In the genomic region with DNA sequence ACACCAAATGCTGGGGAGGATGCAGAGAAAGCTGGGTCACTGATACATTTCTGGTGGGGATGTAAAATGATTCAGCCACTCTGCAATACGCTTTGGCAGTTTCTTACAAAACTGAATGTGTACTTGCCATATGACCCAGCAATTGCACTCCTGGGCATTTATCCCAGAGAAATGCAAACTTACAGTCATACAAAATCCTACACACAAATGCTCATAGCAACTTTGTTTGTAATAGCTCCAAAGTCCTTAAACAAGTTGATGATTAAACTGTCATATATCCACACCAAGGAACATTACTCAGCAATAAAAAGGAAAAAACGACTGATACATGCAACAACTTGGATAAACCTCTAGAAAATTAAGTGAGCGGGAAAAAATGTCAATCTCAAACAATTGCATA, we compare ENCODE assay signal across 23 cellular contexts. TPM values are rescaled to one million over a fixed set of nuclear protein-coding genes. Genes with fewer than 3 reads are reported as not detected.
A peak's percentile ranks its signal among the peaks of the same experiment; 100 is the strongest.
DNase-seq lines count a peak whose midpoint lies in the region; ATAC-seq and TF ChIP-seq lines count a peak whose summit lies in the region.
"Had no signal": no experiment of that assay in that cellular context is flagged by ENCODE, and none has a peak within 500 bp of the region (broad histone marks: within the 10 kb centered on the region; RNA-seq: fewer than 3 reads in every experiment).

No MANE protein-coding gene starts in this region.

- TF ChIP-seq CTCF in colonic mucosa (IDR thresholded peaks at IDR 0.05) (no peak), omental fat pad (IDR thresholded peaks at IDR 0.05) (no peak)

- no peaks in the 10 kb centered on the region for H3K9me3 ChIP-seq in colonic mucosa
- H3K9me3 ChIP-seq: body of pancreas, tibial nerve had no signal

- no peaks in the 10 kb centered on the region for H3K27me3 Mint-ChIP-seq in activated T-helper 17 cell treated with anti-CD3 and anti-CD28 coated beads, Interleukin-2, amount 50 U/mL, for 72 hours
- H3K27me3 Mint-ChIP-seq: activated naive CD4-positive, alpha-beta T cell treated with anti-CD3 and anti-CD28 coated beads, Interleukin-2, amount 10 ng/mL, durations not matched to agents 7 days and 5 days had no signal

- H3K79me2 ChIP-seq in ACC112 (ENCODE audit: control insufficient read depth, insufficient read depth, low read length, unreplicated experiment): peaks cover 75% of the 10 kb centered on the region

- H3K4me3 Mint-ChIP-seq in activated T-helper 17 cell treated with anti-CD3 and anti-CD28 coated beads, Interleukin-2, amount 50 U/mL, for 72 hours: no peak overlapping the region
- H3K4me3 Mint-ChIP-seq: activated naive CD4-positive, alpha-beta T cell treated with anti-CD3 and anti-CD28 coated beads, Interleukin-2, amount 10 ng/mL, durations not matched to agents 7 days and 5 days; IgD-negative memory B cell; stimulated activated naive B cell treated with anti-CD40 and anti-IgM and Interleukin-4, amounts not matched to agents 10 μg/mL and 1 μg/mL and 100 μg/mL, for 72 hours had no signal

- H3K9me3 Mint-ChIP-seq in activated T-helper 17 cell treated with anti-CD3 and anti-CD28 coated beads, Interleukin-2, amount 50 U/mL, for 72 hours: no peaks in the 10 kb centered on the region
- H3K9me3 Mint-ChIP-seq: activated naive CD4-positive, alpha-beta T cell treated with anti-CD3 and anti-CD28 coated beads, Interleukin-2, amount 10 ng/mL, durations not matched to agents 7 days and 5 days; IgD-negative memory B cell; stimulated activated naive B cell treated with anti-CD40 and anti-IgM and Interleukin-4, amounts not matched to agents 10 μg/mL and 1 μg/mL and 100 μg/mL, for 72 hours had no signal

- H2AFZ ChIP-seq in ACC112 (ENCODE audit: low read length, unreplicated experiment): no peak overlapping the region

- H3K36me3 Mint-ChIP-seq in activated T-helper 17 cell treated with anti-CD3 and anti-CD28 coated beads, Interleukin-2, amount 50 U/mL, for 72 hours (ENCODE audit: low read depth): no peaks in the 10 kb centered on the region
- H3K36me3 Mint-ChIP-seq: activated naive CD4-positive, alpha-beta T cell treated with anti-CD3 and anti-CD28 coated beads, Interleukin-2, amount 10 ng/mL, durations not matched to agents 7 days and 5 days; IgD-negative memory B cell; stimulated activated naive B cell treated with anti-CD40 and anti-IgM and Interleukin-4, amounts not matched to agents 10 μg/mL and 1 μg/mL and 100 μg/mL, for 72 hours had no signal

- ATAC-seq in left lobe of liver: peak; percentile 3
- no peak for ATAC-seq in omental fat pad (ENCODE audit: low FRiP score)
- no peak for ATAC-seq in activated T-helper 17 cell treated with anti-CD3 and anti-CD28 coated beads, Interleukin-2, amount 50 U/mL, for 72 hours (replicated peaks)
- no peak for ATAC-seq in GM19035 (IDR thresholded peaks at IDR 0.05; ENCODE audit: unreplicated experiment)
- ATAC-seq: body of pancreas; Right ventricle myocardium inferior; stimulated activated naive B cell treated with anti-CD40 and anti-IgM and Interleukin-4, amounts not matched to agents 10 μg/mL and 1 μg/mL and 100 μg/mL, for 72 hours had no signal

- H3K36me3 ChIP-seq in ACC112 (ENCODE audit: insufficient read depth, low read length): no peaks in the 10 kb centered on the region
- H3K36me3 ChIP-seq in colonic mucosa: no peaks in the 10 kb centered on the region
- H3K36me3 ChIP-seq: tibial nerve had no signal

- H3K4me1 ChIP-seq in ACC112 (ENCODE audit: control insufficient read depth, insufficient read depth, low read length, unreplicated experiment): peaks cover 52% of the 10 kb centered on the region
- no peaks in the 10 kb centered on the region for H3K4me1 ChIP-seq in colonic mucosa
- H3K4me1 ChIP-seq: body of pancreas had no signal

- no peak overlapping the region for H3K27ac Mint-ChIP-seq in activated T-helper 17 cell treated with anti-CD3 and anti-CD28 coated beads, Interleukin-2, amount 50 U/mL, for 72 hours
- H3K27ac Mint-ChIP-seq: activated naive CD4-positive, alpha-beta T cell treated with anti-CD3 and anti-CD28 coated beads, Interleukin-2, amount 10 ng/mL, durations not matched to agents 7 days and 5 days; IgD-negative memory B cell; stimulated activated naive B cell treated with anti-CD40 and anti-IgM and Interleukin-4, amounts not matched to agents 10 μg/mL and 1 μg/mL and 100 μg/mL, for 72 hours had no signal

- intact Hi-C loops in colonic mucosa (cut with DNase I): no loop called here

- H3K4me1 Mint-ChIP-seq in activated T-helper 17 cell treated with anti-CD3 and anti-CD28 coated beads, Interleukin-2, amount 50 U/mL, for 72 hours: no peaks in the 10 kb centered on the region
- H3K4me1 Mint-ChIP-seq: activated naive CD4-positive, alpha-beta T cell treated with anti-CD3 and anti-CD28 coated beads, Interleukin-2, amount 10 ng/mL, durations not matched to agents 7 days and 5 days; IgD-negative memory B cell; stimulated activated naive B cell treated with anti-CD40 and anti-IgM and Interleukin-4, amounts not matched to agents 10 μg/mL and 1 μg/mL and 100 μg/mL, for 72 hours had no signal

- H3K4me3 ChIP-seq in ACC112 (ENCODE audit: low read depth, low read length) (no peak overlapping the region), colonic mucosa (no peak overlapping the region)
- H3K4me3 ChIP-seq: body of pancreas, tibial nerve had no signal

- H3K27me3 ChIP-seq in ACC112 (ENCODE audit: insufficient read depth, low read length) (no peaks in the 10 kb centered on the region), colonic mucosa (no peaks in the 10 kb centered on the region)
- H3K27me3 ChIP-seq: body of pancreas had no signal

- peak; percentile 26 for DNase-seq in M059J (ENCODE audit: low read depth)
- peak; percentile 27 for DNase-seq in colonic mucosa
- no peak for DNase-seq in left lobe of liver (ENCODE audit: low spot score)
- no peak for DNase-seq in omental fat pad (ENCODE audit: low spot score)
- DNase-seq in activated naive CD4-positive, alpha-beta T cell (lab: John Stamatoyannopoulos, UW): no peak
- DNase-seq: activated CD4-positive, alpha-beta T cell treated with anti-CD3 and anti-CD28 coated beads, Interleukin-2, amount 50 U/mL, for 48 hours; activated naive CD4-positive, alpha-beta T cell treated with anti-CD3 and anti-CD28 coated beads, Interleukin-2, amount 10 ng/mL, durations not matched to agents 7 days and 5 days; body of pancreas; DND-41; H7; hippocampal formation; kidney; mesendoderm; MV-4-11; NCI-H2081; NCI-H510A; stimulated activated naive B cell treated with anti-CD40 and anti-IgM and Interleukin-4, amounts not matched to agents 10 μg/mL and 1 μg/mL and 100 μg/mL, for 72 hours had no signal

- H3K9ac ChIP-seq in colonic mucosa (ENCODE audit: low read depth in 2 of 2, low read length in 2 of 2): no peak overlapping the region

- H3K27ac ChIP-seq in ACC112 (ENCODE audit: low read depth, low read length) (peak overlapping the region; percentile 71), colonic mucosa (peak overlapping the region; percentile 19)
- H3K27ac ChIP-seq: body of pancreas, tibial nerve had no signal

RNA-seq across cellular contexts. Expression of a gene that starts 12.3 kb away (rescaled TPM):
- 30.9 and 44.1 TPM in 2 replicates for total RNA-seq in M059J (2014; rRNA removed; shearing (Covaris generic))
- total RNA-seq in colonic mucosa: 10 to 100 TPM; 38.3 to 44.9 TPM
- 2.4 TPM for total RNA-seq in left lobe of liver
- total RNA-seq in omental fat pad: 10 to 100 TPM in 2 of 4 donors, 1 to 10 TPM in 2; 8.3 to 14.5 (median 10.8) TPM
- 1 to 10 TPM in 1 of 2 donors, under 1 TPM in 1; 0.30 to 1.4 TPM for total RNA-seq in activated T-helper 17 cell treated with anti-CD3 and anti-CD28 coated beads, Interleukin-2, amount 50 U/mL, for 72 hours

Comparison
In these comparisons a context has a peak if more than half of its experiments do, and no peak if none do; other contexts are left out.
1. DNase-seq: peak in M059J (single experiment) and colonic mucosa (single experiment); none in left lobe of liver (single experiment), omental fat pad (single experiment) and activated naive CD4-positive, alpha-beta T cell (0 of 4).